14 cellular contexts compared by ENCODE assay signal in genomic region chr9:7081065-7081600, GRCh38.
DNase-seq lines count a peak whose midpoint lies in the region; ATAC-seq and TF ChIP-seq lines count a peak whose summit lies in the region.
"Had no signal": no experiment of that assay in that cellular context is flagged by ENCODE, and none has a peak within 500 bp of the region (broad histone marks: within the 10 kb centered on the region; RNA-seq: fewer than 3 reads in every experiment).

No MANE protein-coding gene starts in this region.

- H3K4me1 Mint-ChIP-seq in osteocyte (ENCODE audit: unreplicated experiment) = peaks cover 1% of the 10 kb centered on the region
- H3K4me1 Mint-ChIP-seq: B cell had no signal

- H3K27ac ChIP-seq in heart left ventricle = no peak overlapping the region
- no peak overlapping the region for H3K27ac ChIP-seq in right cardiac atrium (ENCODE audit: low read length)

- peaks cover 0 to 25% (median 13%) of the 10 kb centered on the region in 9 donors for H3K36me3 ChIP-seq in heart left ventricle

- ATAC-seq in heart left ventricle = peak; percentile 52 to 69 (median 60)
- no peak for ATAC-seq in right cardiac atrium
- peak; percentile 72 for ATAC-seq in left ventricle myocardium superior

- DNase-seq in heart left ventricle (no peak), right cardiac atrium (no peak), NOMO-1 treated with DMSO at 0.1 percent for 48 hours (lab: John Stamatoyannopoulos, UW; ENCODE audit: unreplicated experiment) (peak; percentile 46), left ventricle myocardium superior (no peak), NCI-H2081 (lab: John Stamatoyannopoulos, UW) (no peak), NAMALWA (ENCODE audit: low spot score) (no peak), osteocyte (ENCODE audit: extremely low spot score, unreplicated experiment) (no peak)
- DNase-seq: CD8-positive, alpha-beta memory T cell; GOT3; NCI-H187 treated with DMSO at 0.1 percent for 48 hours; NCI-H2171; NCI-H446 treated with DMSO at 0.1 percent for 48 hours; NCI-H748 treated with DMSO at 0.1 percent for 48 hours had no signal

- no peak overlapping the region for H3K27ac Mint-ChIP-seq in osteocyte (ENCODE audit: unreplicated experiment)
- H3K27ac Mint-ChIP-seq: B cell had no signal

- H3K4me1 ChIP-seq in heart left ventricle (peaks cover 0 to 9% (median 3%) of the 10 kb centered on the region in 12 donors), right cardiac atrium (ENCODE audit: control insufficient read depth, insufficient read depth, low read length) (no peaks in the 10 kb centered on the region)

- H3K4me3 Mint-ChIP-seq in osteocyte (ENCODE audit: unreplicated experiment) = no peak overlapping the region
- H3K4me3 Mint-ChIP-seq: B cell; CD8-positive, alpha-beta memory T cell had no signal

- no peak for TF ChIP-seq CTCF in heart left ventricle (IDR thresholded peaks at IDR 0.05)
- no peak for TF ChIP-seq CTCF in osteocyte (IDR thresholded peaks at IDR 0.05)

- H3K27me3 ChIP-seq in heart left ventricle (no peaks in the 10 kb centered on the region), right cardiac atrium (ENCODE audit: control insufficient read depth, insufficient read depth) (no peaks in the 10 kb centered on the region)

- peaks cover 4% of the 10 kb centered on the region for H3K36me3 Mint-ChIP-seq in osteocyte (ENCODE audit: unreplicated experiment)

- no peaks in the 10 kb centered on the region for H3K9me3 Mint-ChIP-seq in osteocyte (ENCODE audit: unreplicated experiment)
- H3K9me3 Mint-ChIP-seq: CD8-positive, alpha-beta memory T cell had no signal

- H3K9me3 ChIP-seq in heart left ventricle (no peaks in the 10 kb centered on the region), right cardiac atrium (ENCODE audit: control insufficient read depth, low read length) (no peaks in the 10 kb centered on the region)

- WGBS in heart left ventricle, 4 donors = 50 to 63% (median 55%) methylated on average over 5 of the region's 5 CpGs
- WGBS in right cardiac atrium = 68% methylated on average over 5 of the region's 5 CpGs

- no peak overlapping the region for H3K4me3 ChIP-seq in heart left ventricle
- H3K4me3 ChIP-seq in right cardiac atrium (ENCODE audit: low read length) = no peak overlapping the region

- H3K27me3 Mint-ChIP-seq in osteocyte (ENCODE audit: unreplicated experiment) = no peaks in the 10 kb centered on the region
- H3K27me3 Mint-ChIP-seq: B cell; CD8-positive, alpha-beta memory T cell had no signal

- no peak for TF ChIP-seq POLR2A in heart left ventricle (IDR thresholded peaks at IDR 0.05)

- intact Hi-C loops in heart left ventricle (cut with DNase I) = loop anchor here in 1 of 10 donors (10.0 kb wide), 1 partner anchor 64 kb away; no protein-coding TSS in a partner anchor
- intact Hi-C loops in right cardiac atrium (cut with DNase I) = no loop called here
- intact Hi-C loops in left ventricle myocardium superior (cut with micrococcal nuclease) = no loop called here

Comparison
In these comparisons a context has a peak if more than half of its experiments do, and no peak if none do; other contexts are left out.
1. ATAC-seq: peak in heart left ventricle (4 of 4) and left ventricle myocardium superior (single experiment); none in right cardiac atrium (0 of 2).